In the genomic region with DNA sequence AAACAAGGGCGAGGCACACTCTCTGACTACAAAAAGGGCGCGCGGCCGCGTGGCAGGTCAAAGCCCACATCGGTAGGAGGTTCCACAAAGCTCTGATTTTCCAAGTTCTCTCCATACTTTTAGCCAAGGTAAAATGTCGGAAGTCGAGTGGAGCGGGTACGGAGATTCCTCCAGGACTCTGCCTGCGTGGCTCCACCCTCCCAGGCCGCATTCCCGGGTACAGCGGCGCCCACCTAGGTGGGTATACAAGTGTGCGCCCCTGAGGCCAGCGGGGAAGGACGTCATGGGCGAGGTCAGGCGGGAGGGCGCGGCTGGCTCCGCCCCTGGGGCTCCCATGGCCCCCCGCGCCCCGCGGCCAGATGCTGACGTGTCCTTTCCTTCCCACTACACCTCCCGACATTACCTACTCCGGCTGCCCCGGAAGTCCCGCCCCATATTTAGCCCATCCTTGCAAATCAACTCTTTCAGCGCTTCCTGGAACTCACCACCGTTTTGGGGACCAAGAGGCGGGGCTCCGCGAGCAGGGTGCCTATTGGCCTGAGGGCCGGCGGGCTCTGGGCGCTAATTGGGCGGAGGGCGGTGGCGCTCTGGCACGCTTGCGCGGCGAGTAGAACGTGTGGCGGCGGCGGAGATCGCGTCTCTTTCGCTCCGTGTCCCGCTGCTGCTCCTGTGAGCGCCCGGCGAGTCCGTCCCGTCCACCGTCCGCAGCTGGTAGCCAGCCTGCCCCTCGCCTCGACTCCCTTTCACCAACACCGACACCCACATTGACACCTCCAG, we compare ENCODE assay signal across 1 cellular context.
A peak's percentile ranks its signal among the peaks of the same experiment; 100 is the strongest.
TF ChIP-seq lines count a peak whose summit lies in the region.

Gene SND1 (plus strand): TSS at position 639 of the 777 bp plus-strand sequence. CDS start 180 bp downstream, outside the sequence.

TF ChIP-seq in WTC11, 78 proteins besides CTCF, POLR2A, EP300 and RAD21 (continued from another document and continues in another):
- TF ChIP-seq ZNF512 (CRISPR knock-in tag; IDR thresholded peaks at IDR 0.05; ENCODE audit: borderline replicate concordance) (no peak), USF2 (CRISPR knock-in tag; IDR thresholded peaks at IDR 0.05) (no peak), CREM (CRISPR knock-in tag; IDR thresholded peaks at IDR 0.05) (peak; percentile 64; the same call in 1 of the 2 replicates), ATF1 (CRISPR knock-in tag; IDR thresholded peaks at IDR 0.05) (no peak), E2F5 (CRISPR knock-in tag; IDR thresholded peaks at IDR 0.05) (0 out of 2 replicates have a peak, but pooled peaks have one; percentile 46), ESRRA (CRISPR knock-in tag; IDR thresholded peaks at IDR 0.05; ENCODE audit: borderline replicate concordance) (no peak; the same call in 1 of the 2 replicates), TEAD1 (CRISPR knock-in tag; IDR thresholded peaks at IDR 0.05) (peak; percentile 32; the same call in 1 of the 2 replicates), RORB (CRISPR knock-in tag; IDR thresholded peaks at IDR 0.05) (no peak), GTF2I (CRISPR knock-in tag; conservative IDR thresholded peaks at IDR 0.05) (no peak), ZSCAN18 (CRISPR knock-in tag; IDR thresholded peaks at IDR 0.05) (no peak), HMGA2 (CRISPR knock-in tag; IDR thresholded peaks at IDR 0.05) (no peak), ELF4 (CRISPR knock-in tag; IDR thresholded peaks at IDR 0.05; ENCODE audit: low read depth) (no peak), SOX15 (CRISPR knock-in tag; IDR thresholded peaks at IDR 0.05) (no peak), ARID4B (CRISPR knock-in tag; IDR thresholded peaks at IDR 0.05; ENCODE audit: borderline replicate concordance) (peak; percentile 83; the same call in 1 of the 2 replicates), TEAD4 (CRISPR knock-in tag; IDR thresholded peaks at IDR 0.05) (no peak), JUN (CRISPR knock-in tag; IDR thresholded peaks at IDR 0.05) (no peak), OVOL2 (CRISPR knock-in tag; IDR thresholded peaks at IDR 0.05; ENCODE audit: borderline replicate concordance) (no peak)
- TF ChIP-seq, protein P1, sequence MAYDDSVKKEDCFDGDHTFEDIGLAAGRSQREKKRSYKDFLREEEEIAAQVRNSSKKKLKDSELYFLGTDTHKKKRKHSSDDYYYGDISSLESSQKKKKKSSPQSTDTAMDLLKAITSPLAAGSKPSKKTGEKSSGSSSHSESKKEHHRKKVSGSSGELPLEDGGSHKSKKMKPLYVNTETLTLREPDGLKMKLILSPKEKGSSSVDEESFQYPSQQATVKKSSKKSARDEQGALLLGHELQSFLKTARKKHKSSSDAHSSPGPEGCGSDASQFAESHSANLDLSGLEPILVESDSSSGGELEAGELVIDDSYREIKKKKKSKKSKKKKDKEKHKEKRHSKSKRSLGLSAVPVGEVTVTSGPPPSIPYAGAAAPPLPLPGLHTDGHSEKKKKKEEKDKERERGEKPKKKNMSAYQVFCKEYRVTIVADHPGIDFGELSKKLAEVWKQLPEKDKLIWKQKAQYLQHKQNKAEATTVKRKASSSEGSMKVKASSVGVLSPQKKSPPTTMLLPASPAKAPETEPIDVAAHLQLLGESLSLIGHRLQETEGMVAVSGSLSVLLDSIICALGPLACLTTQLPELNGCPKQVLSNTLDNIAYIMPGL (CRISPR knock-in tag; IDR thresholded peaks at IDR 0.05), result peak; percentile 78; the same call in 1 of the 2 replicates
- TF ChIP-seq, protein P2, sequence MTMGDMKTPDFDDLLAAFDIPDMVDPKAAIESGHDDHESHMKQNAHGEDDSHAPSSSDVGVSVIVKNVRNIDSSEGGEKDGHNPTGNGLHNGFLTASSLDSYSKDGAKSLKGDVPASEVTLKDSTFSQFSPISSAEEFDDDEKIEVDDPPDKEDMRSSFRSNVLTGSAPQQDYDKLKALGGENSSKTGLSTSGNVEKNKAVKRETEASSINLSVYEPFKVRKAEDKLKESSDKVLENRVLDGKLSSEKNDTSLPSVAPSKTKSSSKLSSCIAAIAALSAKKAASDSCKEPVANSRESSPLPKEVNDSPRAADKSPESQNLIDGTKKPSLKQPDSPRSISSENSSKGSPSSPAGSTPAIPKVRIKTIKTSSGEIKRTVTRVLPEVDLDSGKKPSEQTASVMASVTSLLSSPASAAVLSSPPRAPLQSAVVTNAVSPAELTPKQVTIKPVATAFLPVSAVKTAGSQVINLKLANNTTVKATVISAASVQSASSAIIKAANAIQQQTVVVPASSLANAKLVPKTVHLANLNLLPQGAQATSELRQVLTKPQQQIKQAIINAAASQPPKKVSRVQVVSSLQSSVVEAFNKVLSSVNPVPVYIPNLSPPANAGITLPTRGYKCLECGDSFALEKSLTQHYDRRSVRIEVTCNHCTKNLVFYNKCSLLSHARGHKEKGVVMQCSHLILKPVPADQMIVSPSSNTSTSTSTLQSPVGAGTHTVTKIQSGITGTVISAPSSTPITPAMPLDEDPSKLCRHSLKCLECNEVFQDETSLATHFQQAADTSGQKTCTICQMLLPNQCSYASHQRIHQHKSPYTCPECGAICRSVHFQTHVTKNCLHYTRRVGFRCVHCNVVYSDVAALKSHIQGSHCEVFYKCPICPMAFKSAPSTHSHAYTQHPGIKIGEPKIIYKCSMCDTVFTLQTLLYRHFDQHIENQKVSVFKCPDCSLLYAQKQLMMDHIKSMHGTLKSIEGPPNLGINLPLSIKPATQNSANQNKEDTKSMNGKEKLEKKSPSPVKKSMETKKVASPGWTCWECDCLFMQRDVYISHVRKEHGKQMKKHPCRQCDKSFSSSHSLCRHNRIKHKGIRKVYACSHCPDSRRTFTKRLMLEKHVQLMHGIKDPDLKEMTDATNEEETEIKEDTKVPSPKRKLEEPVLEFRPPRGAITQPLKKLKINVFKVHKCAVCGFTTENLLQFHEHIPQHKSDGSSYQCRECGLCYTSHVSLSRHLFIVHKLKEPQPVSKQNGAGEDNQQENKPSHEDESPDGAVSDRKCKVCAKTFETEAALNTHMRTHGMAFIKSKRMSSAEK (CRISPR knock-in tag; IDR thresholded peaks at IDR 0.05; ENCODE audit: borderline replicate concordance), result no peak
- TF ChIP-seq, protein P3, sequence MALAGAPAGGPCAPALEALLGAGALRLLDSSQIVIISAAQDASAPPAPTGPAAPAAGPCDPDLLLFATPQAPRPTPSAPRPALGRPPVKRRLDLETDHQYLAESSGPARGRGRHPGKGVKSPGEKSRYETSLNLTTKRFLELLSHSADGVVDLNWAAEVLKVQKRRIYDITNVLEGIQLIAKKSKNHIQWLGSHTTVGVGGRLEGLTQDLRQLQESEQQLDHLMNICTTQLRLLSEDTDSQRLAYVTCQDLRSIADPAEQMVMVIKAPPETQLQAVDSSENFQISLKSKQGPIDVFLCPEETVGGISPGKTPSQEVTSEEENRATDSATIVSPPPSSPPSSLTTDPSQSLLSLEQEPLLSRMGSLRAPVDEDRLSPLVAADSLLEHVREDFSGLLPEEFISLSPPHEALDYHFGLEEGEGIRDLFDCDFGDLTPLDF (CRISPR knock-in tag; IDR thresholded peaks at IDR 0.05), result no peak
- TF ChIP-seq, protein P4, sequence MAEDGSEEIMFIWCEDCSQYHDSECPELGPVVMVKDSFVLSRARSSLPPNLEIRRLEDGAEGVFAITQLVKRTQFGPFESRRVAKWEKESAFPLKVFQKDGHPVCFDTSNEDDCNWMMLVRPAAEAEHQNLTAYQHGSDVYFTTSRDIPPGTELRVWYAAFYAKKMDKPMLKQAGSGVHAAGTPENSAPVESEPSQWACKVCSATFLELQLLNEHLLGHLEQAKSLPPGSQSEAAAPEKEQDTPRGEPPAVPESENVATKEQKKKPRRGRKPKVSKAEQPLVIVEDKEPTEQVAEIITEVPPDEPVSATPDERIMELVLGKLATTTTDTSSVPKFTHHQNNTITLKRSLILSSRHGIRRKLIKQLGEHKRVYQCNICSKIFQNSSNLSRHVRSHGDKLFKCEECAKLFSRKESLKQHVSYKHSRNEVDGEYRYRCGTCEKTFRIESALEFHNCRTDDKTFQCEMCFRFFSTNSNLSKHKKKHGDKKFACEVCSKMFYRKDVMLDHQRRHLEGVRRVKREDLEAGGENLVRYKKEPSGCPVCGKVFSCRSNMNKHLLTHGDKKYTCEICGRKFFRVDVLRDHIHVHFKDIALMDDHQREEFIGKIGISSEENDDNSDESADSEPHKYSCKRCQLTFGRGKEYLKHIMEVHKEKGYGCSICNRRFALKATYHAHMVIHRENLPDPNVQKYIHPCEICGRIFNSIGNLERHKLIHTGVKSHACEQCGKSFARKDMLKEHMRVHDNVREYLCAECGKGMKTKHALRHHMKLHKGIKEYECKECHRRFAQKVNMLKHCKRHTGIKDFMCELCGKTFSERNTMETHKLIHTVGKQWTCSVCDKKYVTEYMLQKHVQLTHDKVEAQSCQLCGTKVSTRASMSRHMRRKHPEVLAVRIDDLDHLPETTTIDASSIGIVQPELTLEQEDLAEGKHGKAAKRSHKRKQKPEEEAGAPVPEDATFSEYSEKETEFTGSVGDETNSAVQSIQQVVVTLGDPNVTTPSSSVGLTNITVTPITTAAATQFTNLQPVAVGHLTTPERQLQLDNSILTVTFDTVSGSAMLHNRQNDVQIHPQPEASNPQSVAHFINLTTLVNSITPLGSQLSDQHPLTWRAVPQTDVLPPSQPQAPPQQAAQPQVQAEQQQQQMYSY (CRISPR knock-in tag; IDR thresholded peaks at IDR 0.05), result no peak
- TF ChIP-seq, protein P5, sequence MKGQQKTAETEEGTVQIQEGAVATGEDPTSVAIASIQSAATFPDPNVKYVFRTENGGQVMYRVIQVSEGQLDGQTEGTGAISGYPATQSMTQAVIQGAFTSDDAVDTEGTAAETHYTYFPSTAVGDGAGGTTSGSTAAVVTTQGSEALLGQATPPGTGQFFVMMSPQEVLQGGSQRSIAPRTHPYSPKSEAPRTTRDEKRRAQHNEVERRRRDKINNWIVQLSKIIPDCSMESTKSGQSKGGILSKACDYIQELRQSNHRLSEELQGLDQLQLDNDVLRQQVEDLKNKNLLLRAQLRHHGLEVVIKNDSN (CRISPR knock-in tag; IDR thresholded peaks at IDR 0.05), result peak; percentile 26; the same call in 1 of the 2 replicates
- TF ChIP-seq, protein P6, sequence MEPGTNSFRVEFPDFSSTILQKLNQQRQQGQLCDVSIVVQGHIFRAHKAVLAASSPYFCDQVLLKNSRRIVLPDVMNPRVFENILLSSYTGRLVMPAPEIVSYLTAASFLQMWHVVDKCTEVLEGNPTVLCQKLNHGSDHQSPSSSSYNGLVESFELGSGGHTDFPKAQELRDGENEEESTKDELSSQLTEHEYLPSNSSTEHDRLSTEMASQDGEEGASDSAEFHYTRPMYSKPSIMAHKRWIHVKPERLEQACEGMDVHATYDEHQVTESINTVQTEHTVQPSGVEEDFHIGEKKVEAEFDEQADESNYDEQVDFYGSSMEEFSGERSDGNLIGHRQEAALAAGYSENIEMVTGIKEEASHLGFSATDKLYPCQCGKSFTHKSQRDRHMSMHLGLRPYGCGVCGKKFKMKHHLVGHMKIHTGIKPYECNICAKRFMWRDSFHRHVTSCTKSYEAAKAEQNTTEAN (CRISPR knock-in tag; IDR thresholded peaks at IDR 0.05), result no peak; the same call in 1 of the 2 replicates
